In the genomic region with DNA sequence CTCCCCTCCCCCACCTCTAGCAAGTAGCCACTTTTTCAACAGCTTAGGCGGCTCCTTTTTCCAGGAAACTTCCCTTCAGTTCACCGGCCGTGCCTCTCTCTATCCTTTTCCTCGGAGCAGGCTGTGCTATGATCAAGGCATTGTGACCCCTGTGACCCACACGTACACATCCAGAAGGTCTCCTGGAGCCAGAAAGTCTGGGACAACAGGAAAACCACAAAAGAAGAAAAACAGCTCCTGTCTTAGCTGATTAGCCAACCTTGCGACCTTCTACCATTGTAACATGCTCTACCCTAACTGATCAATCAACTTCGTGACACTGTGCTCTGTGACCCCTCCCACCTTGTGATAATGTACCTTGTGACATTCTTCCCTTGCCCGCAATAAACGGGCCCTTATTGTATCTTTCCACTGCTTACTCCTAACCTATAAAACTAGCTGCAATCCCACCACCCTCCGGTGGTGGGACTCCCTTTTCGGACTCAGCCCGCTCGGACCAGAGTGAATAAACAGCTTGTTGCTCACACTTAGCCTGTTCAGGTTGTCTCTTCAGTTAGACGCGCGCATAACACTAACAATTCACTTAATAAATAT, we compare ENCODE assay signal across 9 cellular contexts. TPM values are rescaled to one million over a fixed set of nuclear protein-coding genes. Genes with fewer than 3 reads are reported as not detected.
A peak's percentile ranks its signal among the peaks of the same experiment; 100 is the strongest.
DNase-seq lines count a peak whose midpoint lies in the region; ATAC-seq, FAIRE-seq and TF ChIP-seq lines count a peak whose summit lies in the region.
"Had no signal": no experiment of that assay in that cellular context is flagged by ENCODE, and none has a peak within 500 bp of the region (broad histone marks: within the 10 kb centered on the region; RNA-seq: fewer than 3 reads in every experiment).

No MANE protein-coding gene starts in this region.

- H3K4me3 ChIP-seq in keratinocyte (ENCODE audit: control insufficient read depth in 2 of 3, extremely low read depth in 1 of 3, insufficient read depth in 2 of 3, low read depth in 1 of 3, low read length in 3 of 3) (peak overlapping the region; percentile 26 to 70 (median 39)), spleen (peak overlapping the region; percentile 56 to 77 (median 66))

- no peaks in the 10 kb centered on the region for H4K20me1 ChIP-seq in keratinocyte (ENCODE audit: control insufficient read depth, extremely low read depth, insufficient read depth, low read length)

- TF ChIP-seq CTCF in keratinocyte (optimal IDR thresholded peaks at IDR 0.05 in 1 of 3, IDR thresholded peaks at IDR 0.05 in 1 of 3, conservative IDR thresholded peaks at IDR 0.05 in 1 of 3; ENCODE audit: extremely low read depth in 1 of 3, insufficient read depth in 2 of 3, low read length in 3 of 3): peak in 1 of 3 experiments; percentile 40
- peak in 9 of 11 experiments; percentile 16 to 46 (median 34) for TF ChIP-seq CTCF in spleen (IDR thresholded peaks at IDR 0.05 in 8 of 11, conservative IDR thresholded peaks at IDR 0.05 in 3 of 11)

- no peaks in the 10 kb centered on the region for H3K79me2 ChIP-seq in keratinocyte (ENCODE audit: control insufficient read depth, insufficient read depth, low read length)

- no peaks in the 10 kb centered on the region for H3K27me3 ChIP-seq in keratinocyte (ENCODE audit: control insufficient read depth, extremely low read depth, insufficient read depth, low read length)
- H3K27me3 ChIP-seq in spleen (replicated peaks in 1 of 7): peaks cover 0 to 45% (median 7%) of the 10 kb centered on the region in 7 donors

- no peak for ATAC-seq in GM18873 (IDR thresholded peaks at IDR 0.05; ENCODE audit: low FRiP score, unreplicated experiment)

- peaks cover 35% of the 10 kb centered on the region for H3K4me1 ChIP-seq in keratinocyte (ENCODE audit: control insufficient read depth, extremely low read depth, insufficient read depth, low read length)
- H3K4me1 ChIP-seq in spleen: peaks cover 0 to 61% (median 35%) of the 10 kb centered on the region in 6 donors

- H3K9me1 ChIP-seq in keratinocyte (ENCODE audit: control insufficient read depth, extremely low read depth, insufficient read depth, low read length): no peaks in the 10 kb centered on the region

- peak overlapping the region; percentile 76 for H3K4me2 ChIP-seq in keratinocyte (ENCODE audit: control insufficient read depth, extremely low read depth, insufficient read depth, low read depth, low read length)

- peak overlapping the region; percentile 67 for H3K27ac ChIP-seq in keratinocyte (ENCODE audit: control insufficient read depth, insufficient read depth, low read length)
- peak overlapping the region in 7 of 8 donors; percentile 66 to 82 (median 80) for H3K27ac ChIP-seq in spleen

- H3K9me3 ChIP-seq in keratinocyte (ENCODE audit: control insufficient read depth, low read depth, low read length): no peaks in the 10 kb centered on the region
- no peaks in the 10 kb centered on the region for H3K9me3 ChIP-seq in spleen

- FAIRE-seq in keratinocyte (lab: Jason Lieb, UNC): no peak
- FAIRE-seq: colon had no signal

- no peak for TF ChIP-seq POLR2A in spleen (IDR thresholded peaks at IDR 0.05)

- H3K9ac ChIP-seq in keratinocyte (ENCODE audit: control insufficient read depth, extremely low read depth, insufficient read depth, low read length): peak overlapping the region; percentile 62

- dilution Hi-C loops in keratinocyte (cut with MboI; ENCODE audit: extremely low pct_ligation_motif_present, low sequenced_read_pairs): no loop called here

- 0 to 1% (median 1%) methylated on average over 16 of the region's 16 CpGs for WGBS in spleen, 5 donors

- peak; percentile 88 for DNase-seq in Daoy (ENCODE audit: low read depth)
- peak; percentile 79 for DNase-seq in HCEC 1CT
- peak; percentile 66 for DNase-seq in NCI-H2029 treated with DMSO at 0.1 percent for 48 hours (lab: John Stamatoyannopoulos, UW)
- peak; percentile 9 for DNase-seq in T1000 (lab: John Stamatoyannopoulos, UW)
- DNase-seq in cerebellar cortex (ENCODE audit: low spot score): peak; percentile 93
- DNase-seq in keratinocyte (ENCODE audit: low read depth, low spot score): no peak
- peak; percentile 76 for DNase-seq in spleen

- H2AFZ ChIP-seq in keratinocyte (ENCODE audit: control insufficient read depth, low read length): peak overlapping the region; percentile 76

- H3K36me3 ChIP-seq in keratinocyte (ENCODE audit: control insufficient read depth in 2 of 2, extremely low read depth in 1 of 2, insufficient read depth in 2 of 2, low read length in 2 of 2): no peaks in the 10 kb centered on the region
- H3K36me3 ChIP-seq in spleen: no peaks in the 10 kb centered on the region

- intact Hi-C loops in spleen (cut with DNase I; ENCODE audit: low total_unique reads): loop anchor here (5.0 kb wide), 1 partner anchor 34 kb away; no protein-coding TSS in a partner anchor

RNA-seq across cellular contexts. Expression of a gene that starts 24.2 kb away (rescaled TPM):
- total RNA-seq in Daoy (2014; rRNA removed; shearing (Covaris generic)): 0.74 and 2.1 TPM in 2 replicates
- polyA plus RNA-seq in keratinocyte: 1.7 to 2.7 TPM (median 2.6 TPM) in 3 replicates
- 1.8 TPM for polyA plus RNA-seq in keratinocyte (2011; ENCODE audit: low read depth)
- 1.0 and 1.7 TPM in 2 replicates for polyA plus RNA-seq in keratinocyte (2011; cell fraction: cytosol; rRNA removed)
- polyA plus RNA-seq in keratinocyte (2011; cell fraction: nucleus; rRNA removed): 5.2 and 5.4 TPM in 2 replicates
- polyA plus RNA-seq in keratinocyte (2012; ENCODE audit: low replicate concordance): 0.87 and 1.5 TPM in 2 replicates
- 1.5 to 1.8 TPM (median 1.6 TPM) in 3 replicates for polyA minus RNA-seq in keratinocyte
- not detected for polyA minus RNA-seq in keratinocyte (2011; cell fraction: cytosol; rRNA and poly(A)+ RNA removed)
- polyA minus RNA-seq in keratinocyte (2011; cell fraction: nucleus; rRNA and poly(A)+ RNA removed): 0.84 and 1.9 TPM in 2 replicates
- total RNA-seq in spleen: 1 to 10 TPM in 4 of 7 donors, under 1 TPM in 3; 0.51 to 2.4 (median 1.1) TPM
- polyA plus RNA-seq in spleen: under 1 TPM; 0.36 to 0.86 (median 0.63) TPM

RNA-seq across cellular contexts. Expression of a gene that starts 57.1 kb away (rescaled TPM):
- total RNA-seq in Daoy (2014; rRNA removed; shearing (Covaris generic)): 114 and 117 TPM in 2 replicates
- polyA plus RNA-seq in keratinocyte (43.5 to 49.2 TPM (median 47.3 TPM) in 3 replicates), spleen (10 to 100 TPM; 45.2 to 61.7 (median 57.2) TPM)
- polyA plus RNA-seq in keratinocyte (2011; ENCODE audit: low read depth): 5.5 TPM
- 30.1 and 42.0 TPM in 2 replicates for polyA plus RNA-seq in keratinocyte (2011; cell fraction: cytosol; rRNA removed)
- polyA plus RNA-seq in keratinocyte (2011; cell fraction: nucleus; rRNA removed): 74.0 and 75.2 TPM in 2 replicates
- polyA plus RNA-seq in keratinocyte (2012; ENCODE audit: low replicate concordance): 21.2 and 34.1 TPM in 2 replicates
- 32.3 to 57.3 TPM (median 52.7 TPM) in 3 replicates for polyA minus RNA-seq in keratinocyte
- polyA minus RNA-seq in keratinocyte (2011; cell fraction: cytosol; rRNA and poly(A)+ RNA removed): 51.0 TPM
- polyA minus RNA-seq in keratinocyte (2011; cell fraction: nucleus; rRNA and poly(A)+ RNA removed): 33.6 and 36.6 TPM in 2 replicates
- 10 to 100 TPM; 61.8 to 92.0 (median 67.8) TPM for total RNA-seq in spleen
